ENCODE assay signal across 1 cellular context in genomic region chr17:42783062-42783777, GRCh38.
TF ChIP-seq lines count a peak whose summit lies in the region.

No MANE protein-coding gene starts in this region.

TF ChIP-seq in H1, 55 proteins besides CTCF, POLR2A, EP300 and RAD21:
- TF ChIP-seq KDM5A (IDR thresholded peaks at IDR 0.05; ENCODE audit: low read length) (no peak), SP2 (IDR thresholded peaks at IDR 0.05; ENCODE audit: low read length) (no peak), NRF1 (IDR thresholded peaks at IDR 0.05; ENCODE audit: low read depth, low read length) (no peak), JUN (IDR thresholded peaks at IDR 0.05; ENCODE audit: low read depth, low read length) (no peak), BACH1 (IDR thresholded peaks at IDR 0.05; ENCODE audit: low read length) (no peak), HDAC6 (IDR thresholded peaks at IDR 0.05; ENCODE audit: low read depth, low read length) (no peak)
